ENCODE assay signal across 1 cellular context in the genomic region with DNA sequence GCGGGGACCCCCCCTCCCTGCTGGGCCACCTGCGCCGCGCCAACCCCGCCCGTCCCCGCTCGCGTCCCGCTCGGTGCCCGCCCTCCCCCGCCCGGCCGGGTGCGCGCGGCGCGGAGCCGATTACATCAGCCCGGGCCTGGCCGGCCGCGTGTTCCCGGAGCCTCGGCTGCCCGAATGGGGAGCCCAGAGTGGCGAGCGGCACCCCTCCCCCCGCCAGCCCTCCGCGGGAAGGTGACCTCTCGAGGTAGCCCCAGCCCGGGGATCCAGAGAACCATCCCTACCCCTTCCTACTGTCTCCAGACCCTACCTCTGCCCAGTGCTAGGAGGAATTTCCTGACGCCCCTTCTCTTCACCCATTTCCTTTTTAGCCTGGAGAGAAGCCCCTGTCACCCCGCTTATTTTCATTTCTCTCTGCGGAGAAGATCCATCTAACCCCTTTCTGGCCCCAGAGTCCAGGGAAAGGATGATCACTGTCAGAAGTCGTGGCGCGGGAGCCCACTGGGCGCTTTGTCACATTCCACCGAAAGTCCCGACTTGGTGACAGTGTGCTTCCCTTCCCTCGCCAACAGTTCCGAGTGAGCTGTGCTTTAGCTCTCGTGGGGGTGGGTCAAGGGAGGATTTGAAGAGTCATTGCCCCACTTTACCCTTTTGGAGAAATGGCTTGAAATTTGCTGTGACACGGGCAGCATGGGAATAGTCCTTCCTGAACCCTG.
TF ChIP-seq lines count a peak whose summit lies in the region.

No MANE protein-coding gene starts in this region.

TF ChIP-seq in HepG2, 621 proteins besides CTCF, POLR2A, EP300 and RAD21 (continued from another document and continues in another):
- TF ChIP-seq, protein P1, sequence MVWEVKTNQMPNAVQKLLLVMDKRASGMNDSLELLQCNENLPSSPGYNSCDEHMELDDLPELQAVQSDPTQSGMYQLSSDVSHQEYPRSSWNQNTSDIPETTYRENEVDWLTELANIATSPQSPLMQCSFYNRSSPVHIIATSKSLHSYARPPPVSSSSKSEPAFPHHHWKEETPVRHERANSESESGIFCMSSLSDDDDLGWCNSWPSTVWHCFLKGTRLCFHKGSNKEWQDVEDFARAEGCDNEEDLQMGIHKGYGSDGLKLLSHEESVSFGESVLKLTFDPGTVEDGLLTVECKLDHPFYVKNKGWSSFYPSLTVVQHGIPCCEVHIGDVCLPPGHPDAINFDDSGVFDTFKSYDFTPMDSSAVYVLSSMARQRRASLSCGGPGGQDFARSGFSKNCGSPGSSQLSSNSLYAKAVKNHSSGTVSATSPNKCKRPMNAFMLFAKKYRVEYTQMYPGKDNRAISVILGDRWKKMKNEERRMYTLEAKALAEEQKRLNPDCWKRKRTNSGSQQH (CRISPR knock-in tag; IDR thresholded peaks at IDR 0.05; ENCODE audit: low read depth): no peak; the same call in 1 of the 2 replicates
- TF ChIP-seq TMF1 (CRISPR knock-in tag; IDR thresholded peaks at IDR 0.05; ENCODE audit: low read depth) (peak; percentile 15), ZNF740 (CRISPR knock-in tag; IDR thresholded peaks at IDR 0.05) (peak; percentile 11; the same call in 1 of the 2 replicates), ZNF83 (CRISPR knock-in tag; IDR thresholded peaks at IDR 0.05; ENCODE audit: borderline replicate concordance) (no peak), ZNF460 (CRISPR knock-in tag; IDR thresholded peaks at IDR 0.05; ENCODE audit: borderline replicate concordance) (no peak), ZNF331 (CRISPR knock-in tag; IDR thresholded peaks at IDR 0.05) (0 out of 2 replicates have a peak, but pooled peaks have one; percentile 14), ZNF577 (CRISPR knock-in tag; IDR thresholded peaks at IDR 0.05; ENCODE audit: borderline replicate concordance, low read depth) (no peak), ISL2 (CRISPR knock-in tag; IDR thresholded peaks at IDR 0.05) (no peak; the same call in 1 of the 2 replicates), ZNF446 (CRISPR knock-in tag; IDR thresholded peaks at IDR 0.05) (peak; percentile 1; the same call in 1 of the 2 replicates), ZNF296 (CRISPR knock-in tag; conservative IDR thresholded peaks at IDR 0.05) (0 out of 2 replicates have a peak, but pooled peaks have one; percentile 21), DDIT3 (CRISPR knock-in tag; IDR thresholded peaks at IDR 0.05) (no peak), KDM1A (CRISPR knock-in tag; IDR thresholded peaks at IDR 0.05) (no peak), GATA4 (IDR thresholded peaks at IDR 0.05; ENCODE audit: borderline replicate concordance, low read depth) (no peak), GFI1 (CRISPR knock-in tag; IDR thresholded peaks at IDR 0.05; ENCODE audit: borderline replicate concordance) (no peak), ZNF629 (CRISPR knock-in tag; conservative IDR thresholded peaks at IDR 0.05) (no peak), THYN1 (CRISPR knock-in tag; IDR thresholded peaks at IDR 0.05; ENCODE audit: borderline replicate concordance, low read depth) (no peak), ZBTB8A (CRISPR knock-in tag; IDR thresholded peaks at IDR 0.05; ENCODE audit: borderline replicate concordance, low read depth) (peak; percentile 93; the same call in 1 of the 2 replicates), ZBTB10 (CRISPR knock-in tag; IDR thresholded peaks at IDR 0.05; ENCODE audit: borderline replicate concordance) (no peak), KLF15 (CRISPR knock-in tag; IDR thresholded peaks at IDR 0.05; ENCODE audit: borderline replicate concordance) (0 out of 2 replicates have a peak, but pooled peaks have one; percentile 24), ZNF605 (CRISPR knock-in tag; IDR thresholded peaks at IDR 0.05) (no peak; the same call in none of the 2 replicates), ONECUT2 (CRISPR knock-in tag; IDR thresholded peaks at IDR 0.05) (0 out of 2 replicates have a peak, but pooled peaks have one; percentile 1), FOXO1 (CRISPR knock-in tag; IDR thresholded peaks at IDR 0.05) (no peak), RFX1 (IDR thresholded peaks at IDR 0.05) (no peak), ZNF562 (CRISPR knock-in tag; IDR thresholded peaks at IDR 0.05; ENCODE audit: borderline replicate concordance) (no peak), RFXAP (CRISPR knock-in tag; IDR thresholded peaks at IDR 0.05; ENCODE audit: borderline replicate concordance) (0 out of 2 replicates have a peak, but pooled peaks have one; percentile 2), GTF2F1 (IDR thresholded peaks at IDR 0.05; ENCODE audit: low read length) (no peak), ZNF749 (CRISPR knock-in tag; IDR thresholded peaks at IDR 0.05; ENCODE audit: borderline replicate concordance) (peak; percentile 47; the same call in 1 of the 2 replicates), ZNF574 (CRISPR knock-in tag; IDR thresholded peaks at IDR 0.05) (no peak; the same call in 1 of the 2 replicates), ZNF672 (CRISPR knock-in tag; IDR thresholded peaks at IDR 0.05) (0 out of 2 replicates have a peak, but pooled peaks have one; percentile 5), MTF2 (CRISPR knock-in tag; IDR thresholded peaks at IDR 0.05; ENCODE audit: borderline replicate concordance) (no peak), MYPOP (CRISPR knock-in tag; IDR thresholded peaks at IDR 0.05) (no peak), ARID2 (CRISPR knock-in tag; IDR thresholded peaks at IDR 0.05; ENCODE audit: borderline replicate concordance) (peak; percentile 86), SOX13 (IDR thresholded peaks at IDR 0.05) (no peak), SOX13 (CRISPR knock-in tag; conservative IDR thresholded peaks at IDR 0.05 in 1 of 2, IDR thresholded peaks at IDR 0.05 in 1 of 2) (no peak; a peak in 1 of 4 replicates), ADNP (CRISPR knock-in tag; IDR thresholded peaks at IDR 0.05) (0 out of 2 replicates have a peak, but pooled peaks have one; percentile 29), CSRNP1 (CRISPR knock-in tag; IDR thresholded peaks at IDR 0.05) (peak; percentile 39; the same call in 1 of the 2 replicates)
- TF ChIP-seq, protein P2, sequence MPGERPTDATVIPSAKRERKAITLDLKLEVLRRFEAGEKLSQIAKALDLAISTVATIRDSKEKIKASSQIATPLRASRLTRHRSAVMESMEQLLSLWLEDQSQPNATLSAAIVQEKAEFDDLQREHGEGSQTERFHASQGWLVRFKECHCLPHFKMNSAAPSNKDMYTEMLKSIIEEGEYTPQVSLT (CRISPR knock-in tag; IDR thresholded peaks at IDR 0.05; ENCODE audit: borderline replicate concordance, low read depth): no peak
- TF ChIP-seq, protein P3, sequence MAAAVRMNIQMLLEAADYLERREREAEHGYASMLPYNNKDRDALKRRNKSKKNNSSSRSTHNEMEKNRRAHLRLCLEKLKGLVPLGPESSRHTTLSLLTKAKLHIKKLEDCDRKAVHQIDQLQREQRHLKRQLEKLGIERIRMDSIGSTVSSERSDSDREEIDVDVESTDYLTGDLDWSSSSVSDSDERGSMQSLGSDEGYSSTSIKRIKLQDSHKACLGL (CRISPR knock-in tag; IDR thresholded peaks at IDR 0.05): peak; percentile 56; the same call in 1 of the 2 replicates
- TF ChIP-seq, protein P4, sequence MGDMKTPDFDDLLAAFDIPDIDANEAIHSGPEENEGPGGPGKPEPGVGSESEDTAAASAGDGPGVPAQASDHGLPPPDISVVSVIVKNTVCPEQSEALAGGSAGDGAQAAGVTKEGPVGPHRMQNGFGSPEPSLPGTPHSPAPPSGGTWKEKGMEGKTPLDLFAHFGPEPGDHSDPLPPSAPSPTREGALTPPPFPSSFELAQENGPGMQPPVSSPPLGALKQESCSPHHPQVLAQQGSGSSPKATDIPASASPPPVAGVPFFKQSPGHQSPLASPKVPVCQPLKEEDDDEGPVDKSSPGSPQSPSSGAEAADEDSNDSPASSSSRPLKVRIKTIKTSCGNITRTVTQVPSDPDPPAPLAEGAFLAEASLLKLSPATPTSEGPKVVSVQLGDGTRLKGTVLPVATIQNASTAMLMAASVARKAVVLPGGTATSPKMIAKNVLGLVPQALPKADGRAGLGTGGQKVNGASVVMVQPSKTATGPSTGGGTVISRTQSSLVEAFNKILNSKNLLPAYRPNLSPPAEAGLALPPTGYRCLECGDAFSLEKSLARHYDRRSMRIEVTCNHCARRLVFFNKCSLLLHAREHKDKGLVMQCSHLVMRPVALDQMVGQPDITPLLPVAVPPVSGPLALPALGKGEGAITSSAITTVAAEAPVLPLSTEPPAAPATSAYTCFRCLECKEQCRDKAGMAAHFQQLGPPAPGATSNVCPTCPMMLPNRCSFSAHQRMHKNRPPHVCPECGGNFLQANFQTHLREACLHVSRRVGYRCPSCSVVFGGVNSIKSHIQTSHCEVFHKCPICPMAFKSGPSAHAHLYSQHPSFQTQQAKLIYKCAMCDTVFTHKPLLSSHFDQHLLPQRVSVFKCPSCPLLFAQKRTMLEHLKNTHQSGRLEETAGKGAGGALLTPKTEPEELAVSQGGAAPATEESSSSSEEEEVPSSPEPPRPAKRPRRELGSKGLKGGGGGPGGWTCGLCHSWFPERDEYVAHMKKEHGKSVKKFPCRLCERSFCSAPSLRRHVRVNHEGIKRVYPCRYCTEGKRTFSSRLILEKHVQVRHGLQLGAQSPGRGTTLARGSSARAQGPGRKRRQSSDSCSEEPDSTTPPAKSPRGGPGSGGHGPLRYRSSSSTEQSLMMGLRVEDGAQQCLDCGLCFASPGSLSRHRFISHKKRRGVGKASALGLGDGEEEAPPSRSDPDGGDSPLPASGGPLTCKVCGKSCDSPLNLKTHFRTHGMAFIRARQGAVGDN (CRISPR knock-in tag; IDR thresholded peaks at IDR 0.05): peak; percentile 31
- TF ChIP-seq, protein P5, sequence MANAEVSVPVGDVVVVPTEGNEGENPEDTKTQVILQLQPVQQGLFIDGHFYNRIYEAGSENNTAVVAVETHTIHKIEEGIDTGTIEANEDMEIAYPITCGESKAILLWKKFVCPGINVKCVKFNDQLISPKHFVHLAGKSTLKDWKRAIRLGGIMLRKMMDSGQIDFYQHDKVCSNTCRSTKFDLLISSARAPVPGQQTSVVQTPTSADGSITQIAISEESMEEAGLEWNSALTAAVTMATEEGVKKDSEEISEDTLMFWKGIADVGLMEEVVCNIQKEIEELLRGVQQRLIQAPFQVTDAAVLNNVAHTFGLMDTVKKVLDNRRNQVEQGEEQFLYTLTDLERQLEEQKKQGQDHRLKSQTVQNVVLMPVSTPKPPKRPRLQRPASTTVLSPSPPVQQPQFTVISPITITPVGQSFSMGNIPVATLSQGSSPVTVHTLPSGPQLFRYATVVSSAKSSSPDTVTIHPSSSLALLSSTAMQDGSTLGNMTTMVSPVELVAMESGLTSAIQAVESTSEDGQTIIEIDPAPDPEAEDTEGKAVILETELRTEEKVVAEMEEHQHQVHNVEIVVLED (CRISPR knock-in tag; IDR thresholded peaks at IDR 0.05; ENCODE audit: borderline replicate concordance): no peak; the same call in 1 of the 2 replicates
